In the genomic region with DNA sequence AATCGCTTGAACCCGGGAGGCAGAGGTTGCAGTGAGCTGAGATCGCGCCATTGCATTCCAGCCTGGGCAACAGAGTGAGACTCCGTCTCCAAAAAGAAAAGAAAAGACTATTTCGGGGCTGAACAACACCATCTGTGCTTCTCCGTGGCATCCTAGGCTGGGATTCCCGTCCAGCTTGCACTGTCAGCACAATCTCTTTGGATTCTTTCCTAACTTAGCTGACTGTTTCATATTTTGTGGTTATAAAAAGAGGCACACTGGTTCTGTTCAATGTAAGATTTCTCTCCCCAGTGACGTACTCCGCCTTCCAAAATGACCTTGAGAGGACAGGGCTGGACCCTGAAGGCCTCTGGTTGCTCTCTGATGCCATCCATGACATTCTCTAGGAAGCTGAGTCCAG, we compare ENCODE assay signal across 21 cellular contexts. TPM values are rescaled to one million over a fixed set of nuclear protein-coding genes. Genes with fewer than 3 reads are reported as not detected.
A peak's percentile ranks its signal among the peaks of the same experiment; 100 is the strongest.
DNase-seq lines count a peak whose midpoint lies in the region; ATAC-seq and TF ChIP-seq lines count a peak whose summit lies in the region.
"Had no signal": no experiment of that assay in that cellular context is flagged by ENCODE, and none has a peak within 500 bp of the region (broad histone marks: within the 10 kb centered on the region; RNA-seq: fewer than 3 reads in every experiment).

No MANE protein-coding gene starts in this region.

- no peak overlapping the region for H3K27ac ChIP-seq in IMR-90 (ENCODE audit: insufficient read depth, low read length)
- peak overlapping the region in 35 of 59 donors; percentile 4 to 83 (median 52) for H3K27ac ChIP-seq in dorsolateral prefrontal cortex
- H3K27ac ChIP-seq in left lung = peak overlapping the region in 1 of 2 donors; percentile 19
- H3K27ac ChIP-seq in testis = peak overlapping the region in 1 of 2 donors; percentile 71
- no peak overlapping the region for H3K27ac ChIP-seq in gastroesophageal sphincter
- H3K27ac ChIP-seq: C4-2B, HL-60, KMS-11, RWPE1, SJSA1 had no signal

- no peak overlapping the region for H4K5ac ChIP-seq in IMR-90 (ENCODE audit: low read depth, low read length)

- H2BK5ac ChIP-seq in IMR-90 (ENCODE audit: low read depth, low read length, poor library complexity, severe bottlenecking) = no peak overlapping the region

- H4K8ac ChIP-seq in IMR-90 (ENCODE audit: low read depth in 2 of 2, low read length in 2 of 2) = no peak overlapping the region

- H2BK20ac ChIP-seq in IMR-90 (ENCODE audit: low read depth, low read length) = no peak overlapping the region

- no peak overlapping the region for H3K27ac Mint-ChIP-seq in stimulated activated naive CD8-positive, alpha-beta T cell treated with anti-CD3 and anti-CD28 coated beads, Interleukin-15, amount 100 ng/mL, for 72 hours

- H2AFZ ChIP-seq in IMR-90 (replicated peaks; ENCODE audit: low read length, poor library complexity) = no peak overlapping the region

- no peaks in the 10 kb centered on the region for H3K27me3 Mint-ChIP-seq in stimulated activated naive CD8-positive, alpha-beta T cell treated with anti-CD3 and anti-CD28 coated beads, Interleukin-15, amount 100 ng/mL, for 72 hours

- TF ChIP-seq CTCF in IMR-90 (conservative IDR thresholded peaks at IDR 0.05; ENCODE audit: low read depth, low read length) (no peak), dorsolateral prefrontal cortex (IDR thresholded peaks at IDR 0.05 in 54 of 56, conservative IDR thresholded peaks at IDR 0.05 in 2 of 56; ENCODE audit: low read depth in 1 of 56, partially characterized antibody in 56 of 56) (no peak), left lung (IDR thresholded peaks at IDR 0.05) (no peak), testis (IDR thresholded peaks at IDR 0.05) (no peak), gastroesophageal sphincter (IDR thresholded peaks at IDR 0.05) (no peak)

- ATAC-seq in IMR-90 (ENCODE audit: low read depth) = no peak
- ATAC-seq in left lung = peak; percentile 44
- ATAC-seq in gastroesophageal sphincter = no peak
- no peak for ATAC-seq in HG03342 (IDR thresholded peaks at IDR 0.05; ENCODE audit: unreplicated experiment)
- no peak for ATAC-seq in stimulated activated naive CD8-positive, alpha-beta T cell treated with anti-CD3 and anti-CD28 coated beads, Interleukin-15, amount 100 ng/mL, for 72 hours
- ATAC-seq: HCT116 had no signal

- H3K9me1 ChIP-seq in IMR-90 (ENCODE audit: insufficient read depth, low read length) = peaks cover 7% of the 10 kb centered on the region

- no peak overlapping the region for H3K4me3 Mint-ChIP-seq in stimulated activated naive CD8-positive, alpha-beta T cell treated with anti-CD3 and anti-CD28 coated beads, Interleukin-15, amount 100 ng/mL, for 72 hours

- H4K20me1 ChIP-seq in IMR-90 (ENCODE audit: insufficient read depth, low read length) = peaks cover 8% of the 10 kb centered on the region

- no peak overlapping the region for H3K23ac ChIP-seq in IMR-90 (ENCODE audit: low read depth, low read length)

- no peak overlapping the region for H2AK9ac ChIP-seq in IMR-90 (replicated peaks; ENCODE audit: low read depth, low read length, poor library complexity)

- WGBS in IMR-90 (ENCODE audit: extremely low coverage in 2 of 2, insufficient read length in 1 of 2), 2 experiments = 100% methylated on average over 2 of the region's 10 CpGs; no CpG with 5 or more reads in 1 of the 2 experiments
- WGBS in testis, 2 donors = 56 to 62% methylated on average over 10 of the region's 10 CpGs
- 88 to 92% methylated on average over 8 to 10 of the region's 10 CpGs for whole genome bisulfite sequencing in gastroesophageal sphincter (ENCODE audit: low coverage in 1 of 2), 2 donors

- H3K4me2 ChIP-seq in IMR-90 (ENCODE audit: low read depth, low read length) = no peak overlapping the region
- H3K4me2 ChIP-seq: KMS-11 had no signal

- peaks cover 0 to 8% of the 10 kb centered on the region in 2 experiments; a peak in 3 of 4 replicates for H3K79me1 ChIP-seq in IMR-90 (ENCODE audit: low read depth in 1 of 2, low read length in 2 of 2)

- peaks cover 39% of the 10 kb centered on the region for H3K36me3 ChIP-seq in IMR-90 (ENCODE audit: control insufficient read depth, insufficient read depth, low read length)
- H3K36me3 ChIP-seq in left lung = peaks cover 0 to 79% of the 10 kb centered on the region in 2 donors
- no peaks in the 10 kb centered on the region for H3K36me3 ChIP-seq in testis (ENCODE audit: low read depth, missing control alignments)
- peaks cover 0 to 86% of the 10 kb centered on the region in 2 donors for H3K36me3 ChIP-seq in gastroesophageal sphincter
- H3K36me3 ChIP-seq: MG63 had no signal

- no peak for TF ChIP-seq RAD21 in IMR-90 (IDR thresholded peaks at IDR 0.05; ENCODE audit: low read length)

- CTCF ChIA-PET in IMR-90 (lab: Yijun Ruan, JAX) = no interaction called here

- H3K14ac ChIP-seq in IMR-90 (replicated peaks; ENCODE audit: low read depth, low read length) = no peak overlapping the region

- H3K4me1 Mint-ChIP-seq in stimulated activated naive CD8-positive, alpha-beta T cell treated with anti-CD3 and anti-CD28 coated beads, Interleukin-15, amount 100 ng/mL, for 72 hours = peaks cover 11% of the 10 kb centered on the region

- H3K4me3 ChIP-seq in IMR-90 (ENCODE audit: insufficient read depth, low read depth, low read length) (no peak overlapping the region), dorsolateral prefrontal cortex (no peak overlapping the region), left lung (no peak overlapping the region), testis (no peak overlapping the region), gastroesophageal sphincter (no peak overlapping the region)
- H3K4me3 ChIP-seq: MG63, SJSA1 had no signal

- DNase-seq in IMR-90 (no peak), dorsolateral prefrontal cortex (peak in 3 of 10 donors; percentile 45 to 52 (median 48)), left lung (no peak), testis (peak; percentile 34)
- no peak for DNase-seq in stimulated activated naive CD8-positive, alpha-beta T cell treated with anti-CD3 and anti-CD28 coated beads, Interleukin-15, amount 100 ng/mL, for 72 hours
- DNase-seq: COR-L47; MG63; NCI-H1092 treated with DMSO at 0.1 percent for 48 hours; NCI-H1694; NCI-H2107; NCI-H69; NK-92 treated with Interleukin-12 subunit alpha and Interleukin-12 subunit beta, amount 100 ng/mL, for 24 hours had no signal

- no peaks in the 10 kb centered on the region for H3K9me3 Mint-ChIP-seq in stimulated activated naive CD8-positive, alpha-beta T cell treated with anti-CD3 and anti-CD28 coated beads, Interleukin-15, amount 100 ng/mL, for 72 hours

- H3K4me1 ChIP-seq in IMR-90 (ENCODE audit: control insufficient read depth, insufficient read depth, low read length) (no peaks in the 10 kb centered on the region; the same call in 1 of the 2 replicates), left lung (peaks cover 0 to 9% of the 10 kb centered on the region in 2 donors), testis (no peaks in the 10 kb centered on the region), gastroesophageal sphincter (peaks cover 0 to 9% (median 0%) of the 10 kb centered on the region in 3 donors)
- H3K4me1 ChIP-seq: SJSA1 had no signal

- no peak overlapping the region for H2BK120ac ChIP-seq in IMR-90 (ENCODE audit: low read depth, low read length)

- no peak overlapping the region for H4K91ac ChIP-seq in IMR-90 (ENCODE audit: insufficient read depth, low read depth, low read length)

- H2AK5ac ChIP-seq in IMR-90 (ENCODE audit: low read depth, low read length) = no peak overlapping the region

- H3K4ac ChIP-seq in IMR-90 (ENCODE audit: low read depth, low read length) = no peak overlapping the region

- no TSS peak for BruUV-seq in IMR-90 (replicated peaks; lab: Mats Ljungman, UMichigan)

- no peak overlapping the region for H2BK15ac ChIP-seq in IMR-90 (ENCODE audit: low read depth, low read length)

- H3K27me3 ChIP-seq in IMR-90 (ENCODE audit: control insufficient read depth, insufficient read depth, low read length) (no peaks in the 10 kb centered on the region), dorsolateral prefrontal cortex (no peaks in the 10 kb centered on the region), left lung (no peaks in the 10 kb centered on the region), testis (no peaks in the 10 kb centered on the region), gastroesophageal sphincter (peaks cover 1% of the 10 kb centered on the region)
- H3K27me3 ChIP-seq: MG63, SJSA1 had no signal

- POLR2A ChIA-PET in IMR-90 (lab: Charles Lee; ENCODE audit: unreplicated experiment) = no interaction called here

- in situ Hi-C loops in IMR-90 (cut with MboI; ENCODE audit: low sequenced_read_pairs) = no loop called here

- dilution Hi-C loops in IMR-90 (cut with HindIII; ENCODE audit: low sequenced_read_pairs, unreplicated experiment) = no loop called here

- TF ChIP-seq EP300 in gastroesophageal sphincter (IDR thresholded peaks at IDR 0.05) = no peak

- no peak overlapping the region for H3K56ac ChIP-seq in IMR-90 (ENCODE audit: extremely low read depth, insufficient read depth, low read length)

- H3K9me3 ChIP-seq in IMR-90 (ENCODE audit: control insufficient read depth, insufficient read depth, low read length) (no peaks in the 10 kb centered on the region), left lung (no peaks in the 10 kb centered on the region), testis (no peaks in the 10 kb centered on the region), gastroesophageal sphincter (no peaks in the 10 kb centered on the region)
- H3K9me3 ChIP-seq: MG63, SJSA1 had no signal

- H3K9ac ChIP-seq in IMR-90 (ENCODE audit: low read depth, low read length) = no peak overlapping the region
- H3K9ac ChIP-seq: KMS-11 had no signal

- intact Hi-C loops in IMR-90 (cut with micrococcal nuclease) = no loop called here
- intact Hi-C loops in dorsolateral prefrontal cortex (cut with DNase I) = no loop called here
- intact Hi-C loops in left lung (cut with DNase I) = no loop called here
- intact Hi-C loops in testis (cut with DNase I; ENCODE audit: low total_unique reads) = no loop called here

- H3K18ac ChIP-seq in IMR-90 (ENCODE audit: low read depth, low read length) = no peak overlapping the region

- TF ChIP-seq POLR2A in IMR-90 (IDR thresholded peaks at IDR 0.05; ENCODE audit: low read depth, low read length) = no peak
- no peak for TF ChIP-seq POLR2A in testis (IDR thresholded peaks at IDR 0.05)
- no peak for TF ChIP-seq POLR2A in gastroesophageal sphincter (IDR thresholded peaks at IDR 0.05)

RNA-seq across cellular contexts. Expression of gene ZNHIT1, which starts 8.7 kb away (rescaled TPM):
- total RNA-seq in IMR-90 (2012; rRNA removed) (31.7 and 34.4 TPM in 2 replicates), dorsolateral prefrontal cortex (10 to 100 TPM; 36.5 to 63.3 (median 50.0) TPM), left lung (10 to 100 TPM; 66.1 to 70.5 TPM), testis (10 to 100 TPM; 57.8 to 58.4 TPM), gastroesophageal sphincter (10 to 100 TPM; 76.2 to 97.8 (median 88.6) TPM)
- polyA plus RNA-seq in IMR-90 (2012; rRNA removed) (47.1 and 62.9 TPM in 2 replicates), testis (ENCODE audit: insufficient read depth, low read depth, low replicate concordance) (48.3 TPM)
- polyA plus RNA-seq in IMR-90 (2012; cell fraction: cytosol; rRNA removed) = 76.6 and 174 TPM in 2 replicates
- 30.5 and 45.4 TPM in 2 replicates for polyA plus RNA-seq in IMR-90 (2012; cell fraction: nucleus; rRNA removed; ENCODE audit: low replicate concordance)

RNA-seq across cellular contexts. Expression of gene PLOD3, which starts 9.3 kb away (rescaled TPM):
- total RNA-seq in IMR-90 (2012; rRNA removed) = 21.7 and 24.4 TPM in 2 replicates
- polyA plus RNA-seq in IMR-90 (2012; rRNA removed) = 159 and 167 TPM in 2 replicates
- polyA plus RNA-seq in IMR-90 (2012; cell fraction: cytosol; rRNA removed) = 138 and 166 TPM in 2 replicates
- polyA plus RNA-seq in IMR-90 (2012; cell fraction: nucleus; rRNA removed; ENCODE audit: low replicate concordance) = 175 and 325 TPM in 2 replicates
- total RNA-seq in dorsolateral prefrontal cortex = 100 to 1,000 TPM in 12 of 120 experiments, 10 to 100 TPM in 108; 26.7 to 217 (median 56.2) TPM
- total RNA-seq in left lung = 100 to 1,000 TPM in 1 of 2 donors, 10 to 100 TPM in 1; 97.1 to 120 TPM
- total RNA-seq in testis = 10 to 100 TPM; 36.3 to 45.6 TPM
- 32.1 TPM for polyA plus RNA-seq in testis (ENCODE audit: insufficient read depth, low read depth, low replicate concordance)
- 10 to 100 TPM; 35.0 to 51.3 (median 43.6) TPM for total RNA-seq in gastroesophageal sphincter

RNA-seq across cellular contexts. Expression of gene CLDN15, which starts 10.9 kb away (rescaled TPM):
- total RNA-seq in IMR-90 (2012; rRNA removed) (0.56 and 0.72 TPM in 2 replicates), dorsolateral prefrontal cortex (10 to 100 TPM in 67 of 120 experiments, 1 to 10 TPM in 53; 4.4 to 39.9 (median 10.5) TPM), left lung (1 to 10 TPM; 7.6 to 8.4 TPM), testis (10 to 100 TPM; 13.6 to 20.2 TPM), gastroesophageal sphincter (1 to 10 TPM; 4.4 to 6.8 (median 5.0) TPM)
- polyA plus RNA-seq in IMR-90 (2012; rRNA removed) (5.4 and 6.7 TPM in 2 replicates), testis (ENCODE audit: insufficient read depth, low read depth, low replicate concordance) (12.1 TPM)
- 3.5 and 4.6 TPM in 2 replicates for polyA plus RNA-seq in IMR-90 (2012; cell fraction: cytosol; rRNA removed)
- polyA plus RNA-seq in IMR-90 (2012; cell fraction: nucleus; rRNA removed; ENCODE audit: low replicate concordance) = 30.5 and 67.2 TPM in 2 replicates

RNA-seq across cellular contexts. Expression of gene FIS1, which starts 18.2 kb away (rescaled TPM):
- total RNA-seq in IMR-90 (2012; rRNA removed) = 241 and 293 TPM in 2 replicates
- 470 and 489 TPM in 2 replicates for polyA plus RNA-seq in IMR-90 (2012; rRNA removed)
- 544 and 563 TPM in 2 replicates for polyA plus RNA-seq in IMR-90 (2012; cell fraction: cytosol; rRNA removed)
- polyA plus RNA-seq in IMR-90 (2012; cell fraction: nucleus; rRNA removed; ENCODE audit: low replicate concordance) = 172 and 183 TPM in 2 replicates
- 100 to 1,000 TPM; 134 to 359 (median 209) TPM for total RNA-seq in dorsolateral prefrontal cortex
- 100 to 1,000 TPM; 144 to 148 TPM for total RNA-seq in left lung
- total RNA-seq in testis = 100 to 1,000 TPM; 228 to 273 TPM
- polyA plus RNA-seq in testis (ENCODE audit: insufficient read depth, low read depth, low replicate concordance) = 233 TPM
- total RNA-seq in gastroesophageal sphincter = 100 to 1,000 TPM; 227 to 315 (median 248) TPM

RNA-seq across cellular contexts. Expression of gene MOGAT3, which starts 25.9 kb away (rescaled TPM):
- total RNA-seq in IMR-90 (2012; rRNA removed) = not detected in 2 replicates
- polyA plus RNA-seq in IMR-90 (2012; rRNA removed) = not detected in 2 replicates
- polyA plus RNA-seq in IMR-90 (2012; cell fraction: cytosol; rRNA removed) = not detected in 2 replicates
- not detected in 2 replicates for polyA plus RNA-seq in IMR-90 (2012; cell fraction: nucleus; rRNA removed; ENCODE audit: low replicate concordance)
- total RNA-seq in dorsolateral prefrontal cortex = under 1 TPM in 3 of 120 experiments, not detected in 117; 0.25 to 0.69 (median 0.51) TPM
- total RNA-seq in left lung = not detected
- total RNA-seq in testis = not detected
- not detected for polyA plus RNA-seq in testis (ENCODE audit: insufficient read depth, low read depth, low replicate concordance)
- not detected for total RNA-seq in gastroesophageal sphincter
- total RNA-seq: SJSA1 had no signal
- polyA plus RNA-seq: AG04450 had no signal

Comparison
In these comparisons a context has a peak if more than half of its experiments do, and no peak if none do; other contexts are left out.
1. H3K27ac ChIP-seq: peak in dorsolateral prefrontal cortex (35 of 59); none in IMR-90 (single experiment) and gastroesophageal sphincter (0 of 4).